1 cellular context compared by ENCODE assay signal in genomic region chr3:78589242-78589641, GRCh38.
TF ChIP-seq lines count a peak whose summit lies in the region.

No MANE protein-coding gene starts in this region.

TF ChIP-seq in H1, 55 proteins besides CTCF, POLR2A, EP300 and RAD21:
- TF ChIP-seq ASH2L (IDR thresholded peaks at IDR 0.05; ENCODE audit: low read length): no peak
